In genomic region chr3:49277357-49277723, GRCh38 we compare ENCODE assay signal across 1 cellular context.
TF ChIP-seq lines count a peak whose summit lies in the region.

No MANE protein-coding gene starts in this region.

TF ChIP-seq in HepG2, 621 proteins besides CTCF, POLR2A, EP300 and RAD21 (continued from another document):
- TF ChIP-seq ZNF512B (CRISPR knock-in tag; IDR thresholded peaks at IDR 0.05; ENCODE audit: borderline replicate concordance) (no peak), SAP130 (CRISPR knock-in tag; IDR thresholded peaks at IDR 0.05; ENCODE audit: low read depth) (no peak), ZNF329 (CRISPR knock-in tag; IDR thresholded peaks at IDR 0.05; ENCODE audit: low read depth) (no peak), MED8 (CRISPR knock-in tag; IDR thresholded peaks at IDR 0.05; ENCODE audit: insufficient replicate concordance) (no peak), DBP (CRISPR knock-in tag; IDR thresholded peaks at IDR 0.05; ENCODE audit: not compliant biosample characterization) (no peak), BRD4 (CRISPR knock-in tag; IDR thresholded peaks at IDR 0.05) (no peak), SIN3A (IDR thresholded peaks at IDR 0.05; ENCODE audit: borderline replicate concordance, low read depth, low read length) (no peak), JUNB (CRISPR knock-in tag; IDR thresholded peaks at IDR 0.05; ENCODE audit: borderline replicate concordance) (no peak), ZNF468 (CRISPR knock-in tag; IDR thresholded peaks at IDR 0.05) (no peak), CREB3 (CRISPR knock-in tag; IDR thresholded peaks at IDR 0.05) (no peak), KLF12 (CRISPR knock-in tag; IDR thresholded peaks at IDR 0.05; ENCODE audit: borderline replicate concordance) (no peak), TSC22D2 (CRISPR knock-in tag; IDR thresholded peaks at IDR 0.05; ENCODE audit: borderline replicate concordance) (no peak), RBAK (CRISPR knock-in tag; IDR thresholded peaks at IDR 0.05) (no peak), POLR2AphosphoS5 (IDR thresholded peaks at IDR 0.05; ENCODE audit: low read depth, low read length) (no peak), ZNF768 (CRISPR knock-in tag; IDR thresholded peaks at IDR 0.05) (no peak)
